1 cellular context compared by ENCODE assay signal in genomic region chrX:105745863-105746262, GRCh38.
TF ChIP-seq lines count a peak whose summit lies in the region.

No MANE protein-coding gene starts in this region.

TF ChIP-seq in GM23338, 12 proteins besides CTCF, POLR2A, EP300 and RAD21 (continued from another document):
- TF ChIP-seq REST (IDR thresholded peaks at IDR 0.05; ENCODE audit: unreplicated experiment) (no peak), STAT1 (IDR thresholded peaks at IDR 0.05; ENCODE audit: unreplicated experiment) (no peak)
